20 cellular contexts compared by ENCODE assay signal in the genomic region with DNA sequence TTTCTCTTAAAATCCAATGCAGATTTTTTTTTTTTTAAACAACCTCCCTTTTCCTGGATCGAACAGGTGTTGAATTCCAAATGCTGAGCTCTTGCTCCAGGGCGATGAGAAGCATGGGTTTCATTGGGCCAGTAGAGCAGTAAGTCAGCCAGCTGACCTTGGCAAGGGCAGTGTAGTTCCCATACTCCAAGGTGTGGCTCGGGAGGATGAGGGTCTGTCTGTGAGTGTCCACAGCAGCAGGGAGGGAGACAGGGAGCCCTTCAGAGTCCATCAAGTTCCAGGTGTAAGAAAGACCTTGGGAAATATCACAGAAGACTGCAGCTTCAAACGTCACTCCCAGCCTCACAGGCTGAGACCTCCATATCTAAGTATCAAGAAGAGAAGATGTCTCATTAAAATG. TPM values are rescaled to one million over a fixed set of nuclear protein-coding genes. Genes with fewer than 3 reads are reported as not detected.
"Had no signal": no experiment of that assay in that cellular context is flagged by ENCODE, and none has a peak within 500 bp of the region (broad histone marks: within the 10 kb centered on the region; RNA-seq: fewer than 3 reads in every experiment).

No MANE protein-coding gene starts in this region.

- H3K27ac Mint-ChIP-seq: dendritic cell treated with granulocyte-macrophage colony-stimulating factor and Interleukin-4, amounts not matched to agents 40 ng/mL and 50 ng/mL, for 4 days had no signal

- H3K9me3 Mint-ChIP-seq: dendritic cell treated with granulocyte-macrophage colony-stimulating factor and Interleukin-4, amounts not matched to agents 40 ng/mL and 50 ng/mL, for 4 days had no signal

- H3K27ac ChIP-seq: colonic mucosa, esophagus squamous epithelium, gastrocnemius medialis, heart right ventricle, left lung, lower lobe of right lung had no signal

- H3K27me3 ChIP-seq: colonic mucosa, gastrocnemius medialis, heart right ventricle, left lung had no signal

- DNase-seq: colonic mucosa; cortex of kidney; effector CD4-positive, alpha-beta T cell; effector memory CD4-positive, alpha-beta T cell; esophagus squamous epithelium; foreskin fibroblast; foreskin melanocyte; gastrocnemius medialis; glutamatergic neuron; head of caudate nucleus; heart right ventricle; hippocampal formation; left cardiac atrium; left lung; left ventricle myocardium superior; lower lobe of right lung; mesenchymal stem cell; midbrain had no signal

- H3K36me3 ChIP-seq: colonic mucosa, esophagus squamous epithelium, gastrocnemius medialis, left lung, lower lobe of right lung had no signal

- H3K4me3 Mint-ChIP-seq: dendritic cell treated with granulocyte-macrophage colony-stimulating factor and Interleukin-4, amounts not matched to agents 40 ng/mL and 50 ng/mL, for 4 days had no signal

- H3K4me3 ChIP-seq: colonic mucosa, esophagus squamous epithelium, gastrocnemius medialis, heart right ventricle, left lung, lower lobe of right lung had no signal

- H3K4me1 ChIP-seq: colonic mucosa, esophagus squamous epithelium, gastrocnemius medialis, heart right ventricle, left lung, lower lobe of right lung had no signal

- H3K9me3 ChIP-seq: colonic mucosa, esophagus squamous epithelium, gastrocnemius medialis, heart right ventricle, left lung, lower lobe of right lung had no signal

RNA-seq across cellular contexts. Expression of a gene that starts 50.4 kb away (rescaled TPM):
- total RNA-seq: epithelial cell of proximal tubule had no signal
